1 cellular context compared by ENCODE assay signal in the genomic region with DNA sequence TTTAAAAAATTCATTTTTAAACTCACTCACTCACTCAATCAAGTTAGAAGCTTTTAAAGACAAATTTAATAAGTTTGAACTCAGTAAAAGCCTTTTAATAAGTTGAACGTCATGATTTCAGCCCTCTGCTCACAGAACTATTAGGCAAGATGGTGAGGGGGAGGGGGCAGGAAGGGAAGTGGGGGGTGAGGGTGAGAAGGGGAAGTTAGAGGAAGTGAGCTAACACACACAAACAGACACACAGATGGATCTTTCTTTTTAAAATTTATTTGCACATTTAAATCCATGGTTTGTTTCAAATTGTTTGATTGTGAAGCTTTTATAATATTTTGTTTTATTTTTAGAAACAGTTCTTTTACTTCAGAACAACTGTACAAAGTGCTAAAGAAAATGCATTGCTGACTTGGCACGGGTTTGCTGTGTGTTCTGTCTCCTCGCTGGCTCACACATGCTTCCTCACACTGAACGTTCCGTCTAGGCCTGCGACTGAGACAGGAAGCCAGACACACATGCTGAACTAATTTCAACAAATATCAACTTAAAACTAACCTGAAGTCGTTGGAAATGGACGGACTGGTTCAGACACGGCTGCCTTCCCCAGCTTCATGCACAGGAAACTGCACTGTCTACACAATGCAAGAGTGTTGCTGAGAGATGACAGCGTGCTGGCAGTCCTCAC.
A peak's percentile ranks its signal among the peaks of the same experiment; 100 is the strongest.
TF ChIP-seq lines count a peak whose summit lies in the region.

No MANE protein-coding gene starts in this region.

TF ChIP-seq in K562, 482 proteins besides CTCF, POLR2A, EP300 and RAD21 (continued from another document):
- TF ChIP-seq SPI1 (IDR thresholded peaks at IDR 0.05; ENCODE audit: borderline replicate concordance, low read depth, low read length) (peak; percentile 53; the same call in 1 of the 2 replicates), CHD2 (IDR thresholded peaks at IDR 0.05; ENCODE audit: low read depth, low read length) (no peak), SRSF7 (optimal IDR thresholded peaks at IDR 0.05; ENCODE audit: low read depth, low read length) (no peak), MTF1 (CRISPR knock-in tag; IDR thresholded peaks at IDR 0.05; ENCODE audit: borderline replicate concordance) (no peak), SMARCA4 (IDR thresholded peaks at IDR 0.05) (no peak), PTTG1 (tag; IDR thresholded peaks at IDR 0.05; ENCODE audit: low read depth) (no peak), ARID2 (IDR thresholded peaks at IDR 0.05) (no peak), RCOR1 (IDR thresholded peaks at IDR 0.05; ENCODE audit: borderline replicate concordance in 1 of 2, low read depth in 2 of 2, low read length in 2 of 2) (no peak), ARHGAP35 (IDR thresholded peaks at IDR 0.05; ENCODE audit: partially characterized antibody) (no peak), L3MBTL2 (IDR thresholded peaks at IDR 0.05) (peak; percentile 45; the same call in 1 of the 2 replicates), TRIM24 (IDR thresholded peaks at IDR 0.05) (no peak), ZFX (CRISPR knock-in tag; IDR thresholded peaks at IDR 0.05) (no peak), RFX1 (IDR thresholded peaks at IDR 0.05) (no peak), BACH1 (tag; IDR thresholded peaks at IDR 0.05) (no peak), ILF3 (IDR thresholded peaks at IDR 0.05; ENCODE audit: borderline replicate concordance) (no peak), LARP7 (IDR thresholded peaks at IDR 0.05) (no peak), ESRRA (IDR thresholded peaks at IDR 0.05; ENCODE audit: borderline replicate concordance, low read depth) (no peak), HCFC1 (IDR thresholded peaks at IDR 0.05; ENCODE audit: low read depth, low read length) (no peak), NR3C1 (CRISPR knock-in tag; IDR thresholded peaks at IDR 0.05) (no peak), PRMT5 (CRISPR knock-in tag; IDR thresholded peaks at IDR 0.05) (no peak), CREM (IDR thresholded peaks at IDR 0.05; ENCODE audit: low read depth) (0 out of 2 replicates have a peak, but pooled peaks have one; percentile 5), HNRNPL (IDR thresholded peaks at IDR 0.05; ENCODE audit: low read depth, low read length) (no peak), TCF7 (IDR thresholded peaks at IDR 0.05; ENCODE audit: borderline replicate concordance) (no peak), HDGF (IDR thresholded peaks at IDR 0.05) (no peak), ZNF76 (CRISPR knock-in tag; IDR thresholded peaks at IDR 0.05; ENCODE audit: borderline replicate concordance) (no peak), ETV6 (IDR thresholded peaks at IDR 0.05; ENCODE audit: borderline replicate concordance in 1 of 2, low read depth in 2 of 2, low read length in 1 of 2) (peak in 1 of 2 experiments; percentile 19; a peak in 1 of 4 replicates), ETV6 (CRISPR knock-in tag; IDR thresholded peaks at IDR 0.05; ENCODE audit: borderline replicate concordance) (no peak), ZNF347 (CRISPR knock-in tag; IDR thresholded peaks at IDR 0.05; ENCODE audit: low read depth) (no peak), SREBF2 (CRISPR knock-in tag; IDR thresholded peaks at IDR 0.05) (no peak), PHTF2 (CRISPR knock-in tag; IDR thresholded peaks at IDR 0.05) (no peak), PHF21A (IDR thresholded peaks at IDR 0.05; ENCODE audit: borderline replicate concordance, low read depth) (no peak), CEBPG (CRISPR knock-in tag; IDR thresholded peaks at IDR 0.05) (no peak), CEBPG (tag; conservative IDR thresholded peaks at IDR 0.05 in 1 of 2, IDR thresholded peaks at IDR 0.05 in 1 of 2) (no peak), CBX5 (IDR thresholded peaks at IDR 0.05; ENCODE audit: borderline replicate concordance, low read depth) (no peak), ZNF282 (CRISPR knock-in tag; IDR thresholded peaks at IDR 0.05) (no peak)
- TF ChIP-seq, protein P1, sequence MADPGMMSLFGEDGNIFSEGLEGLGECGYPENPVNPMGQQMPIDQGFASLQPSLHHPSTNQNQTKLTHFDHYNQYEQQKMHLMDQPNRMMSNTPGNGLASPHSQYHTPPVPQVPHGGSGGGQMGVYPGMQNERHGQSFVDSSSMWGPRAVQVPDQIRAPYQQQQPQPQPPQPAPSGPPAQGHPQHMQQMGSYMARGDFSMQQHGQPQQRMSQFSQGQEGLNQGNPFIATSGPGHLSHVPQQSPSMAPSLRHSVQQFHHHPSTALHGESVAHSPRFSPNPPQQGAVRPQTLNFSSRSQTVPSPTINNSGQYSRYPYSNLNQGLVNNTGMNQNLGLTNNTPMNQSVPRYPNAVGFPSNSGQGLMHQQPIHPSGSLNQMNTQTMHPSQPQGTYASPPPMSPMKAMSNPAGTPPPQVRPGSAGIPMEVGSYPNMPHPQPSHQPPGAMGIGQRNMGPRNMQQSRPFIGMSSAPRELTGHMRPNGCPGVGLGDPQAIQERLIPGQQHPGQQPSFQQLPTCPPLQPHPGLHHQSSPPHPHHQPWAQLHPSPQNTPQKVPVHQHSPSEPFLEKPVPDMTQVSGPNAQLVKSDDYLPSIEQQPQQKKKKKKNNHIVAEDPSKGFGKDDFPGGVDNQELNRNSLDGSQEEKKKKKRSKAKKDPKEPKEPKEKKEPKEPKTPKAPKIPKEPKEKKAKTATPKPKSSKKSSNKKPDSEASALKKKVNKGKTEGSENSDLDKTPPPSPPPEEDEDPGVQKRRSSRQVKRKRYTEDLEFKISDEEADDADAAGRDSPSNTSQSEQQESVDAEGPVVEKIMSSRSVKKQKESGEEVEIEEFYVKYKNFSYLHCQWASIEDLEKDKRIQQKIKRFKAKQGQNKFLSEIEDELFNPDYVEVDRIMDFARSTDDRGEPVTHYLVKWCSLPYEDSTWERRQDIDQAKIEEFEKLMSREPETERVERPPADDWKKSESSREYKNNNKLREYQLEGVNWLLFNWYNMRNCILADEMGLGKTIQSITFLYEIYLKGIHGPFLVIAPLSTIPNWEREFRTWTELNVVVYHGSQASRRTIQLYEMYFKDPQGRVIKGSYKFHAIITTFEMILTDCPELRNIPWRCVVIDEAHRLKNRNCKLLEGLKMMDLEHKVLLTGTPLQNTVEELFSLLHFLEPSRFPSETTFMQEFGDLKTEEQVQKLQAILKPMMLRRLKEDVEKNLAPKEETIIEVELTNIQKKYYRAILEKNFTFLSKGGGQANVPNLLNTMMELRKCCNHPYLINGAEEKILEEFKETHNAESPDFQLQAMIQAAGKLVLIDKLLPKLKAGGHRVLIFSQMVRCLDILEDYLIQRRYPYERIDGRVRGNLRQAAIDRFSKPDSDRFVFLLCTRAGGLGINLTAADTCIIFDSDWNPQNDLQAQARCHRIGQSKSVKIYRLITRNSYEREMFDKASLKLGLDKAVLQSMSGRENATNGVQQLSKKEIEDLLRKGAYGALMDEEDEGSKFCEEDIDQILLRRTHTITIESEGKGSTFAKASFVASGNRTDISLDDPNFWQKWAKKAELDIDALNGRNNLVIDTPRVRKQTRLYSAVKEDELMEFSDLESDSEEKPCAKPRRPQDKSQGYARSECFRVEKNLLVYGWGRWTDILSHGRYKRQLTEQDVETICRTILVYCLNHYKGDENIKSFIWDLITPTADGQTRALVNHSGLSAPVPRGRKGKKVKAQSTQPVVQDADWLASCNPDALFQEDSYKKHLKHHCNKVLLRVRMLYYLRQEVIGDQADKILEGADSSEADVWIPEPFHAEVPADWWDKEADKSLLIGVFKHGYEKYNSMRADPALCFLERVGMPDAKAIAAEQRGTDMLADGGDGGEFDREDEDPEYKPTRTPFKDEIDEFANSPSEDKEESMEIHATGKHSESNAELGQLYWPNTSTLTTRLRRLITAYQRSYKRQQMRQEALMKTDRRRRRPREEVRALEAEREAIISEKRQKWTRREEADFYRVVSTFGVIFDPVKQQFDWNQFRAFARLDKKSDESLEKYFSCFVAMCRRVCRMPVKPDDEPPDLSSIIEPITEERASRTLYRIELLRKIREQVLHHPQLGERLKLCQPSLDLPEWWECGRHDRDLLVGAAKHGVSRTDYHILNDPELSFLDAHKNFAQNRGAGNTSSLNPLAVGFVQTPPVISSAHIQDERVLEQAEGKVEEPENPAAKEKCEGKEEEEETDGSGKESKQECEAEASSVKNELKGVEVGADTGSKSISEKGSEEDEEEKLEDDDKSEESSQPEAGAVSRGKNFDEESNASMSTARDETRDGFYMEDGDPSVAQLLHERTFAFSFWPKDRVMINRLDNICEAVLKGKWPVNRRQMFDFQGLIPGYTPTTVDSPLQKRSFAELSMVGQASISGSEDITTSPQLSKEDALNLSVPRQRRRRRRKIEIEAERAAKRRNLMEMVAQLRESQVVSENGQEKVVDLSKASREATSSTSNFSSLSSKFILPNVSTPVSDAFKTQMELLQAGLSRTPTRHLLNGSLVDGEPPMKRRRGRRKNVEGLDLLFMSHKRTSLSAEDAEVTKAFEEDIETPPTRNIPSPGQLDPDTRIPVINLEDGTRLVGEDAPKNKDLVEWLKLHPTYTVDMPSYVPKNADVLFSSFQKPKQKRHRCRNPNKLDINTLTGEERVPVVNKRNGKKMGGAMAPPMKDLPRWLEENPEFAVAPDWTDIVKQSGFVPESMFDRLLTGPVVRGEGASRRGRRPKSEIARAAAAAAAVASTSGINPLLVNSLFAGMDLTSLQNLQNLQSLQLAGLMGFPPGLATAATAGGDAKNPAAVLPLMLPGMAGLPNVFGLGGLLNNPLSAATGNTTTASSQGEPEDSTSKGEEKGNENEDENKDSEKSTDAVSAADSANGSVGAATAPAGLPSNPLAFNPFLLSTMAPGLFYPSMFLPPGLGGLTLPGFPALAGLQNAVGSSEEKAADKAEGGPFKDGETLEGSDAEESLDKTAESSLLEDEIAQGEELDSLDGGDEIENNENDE (IDR thresholded peaks at IDR 0.05; ENCODE audit: low read depth, low read length): no peak
- TF ChIP-seq, protein P2, sequence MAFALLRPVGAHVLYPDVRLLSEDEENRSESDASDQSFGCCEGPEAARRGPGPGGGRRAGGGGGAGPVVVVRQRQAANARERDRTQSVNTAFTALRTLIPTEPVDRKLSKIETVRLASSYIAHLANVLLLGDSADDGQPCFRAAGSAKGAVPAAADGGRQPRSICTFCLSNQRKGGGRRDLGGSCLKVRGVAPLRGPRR (CRISPR knock-in tag; IDR thresholded peaks at IDR 0.05): no peak
- TF ChIP-seq, protein P3, sequence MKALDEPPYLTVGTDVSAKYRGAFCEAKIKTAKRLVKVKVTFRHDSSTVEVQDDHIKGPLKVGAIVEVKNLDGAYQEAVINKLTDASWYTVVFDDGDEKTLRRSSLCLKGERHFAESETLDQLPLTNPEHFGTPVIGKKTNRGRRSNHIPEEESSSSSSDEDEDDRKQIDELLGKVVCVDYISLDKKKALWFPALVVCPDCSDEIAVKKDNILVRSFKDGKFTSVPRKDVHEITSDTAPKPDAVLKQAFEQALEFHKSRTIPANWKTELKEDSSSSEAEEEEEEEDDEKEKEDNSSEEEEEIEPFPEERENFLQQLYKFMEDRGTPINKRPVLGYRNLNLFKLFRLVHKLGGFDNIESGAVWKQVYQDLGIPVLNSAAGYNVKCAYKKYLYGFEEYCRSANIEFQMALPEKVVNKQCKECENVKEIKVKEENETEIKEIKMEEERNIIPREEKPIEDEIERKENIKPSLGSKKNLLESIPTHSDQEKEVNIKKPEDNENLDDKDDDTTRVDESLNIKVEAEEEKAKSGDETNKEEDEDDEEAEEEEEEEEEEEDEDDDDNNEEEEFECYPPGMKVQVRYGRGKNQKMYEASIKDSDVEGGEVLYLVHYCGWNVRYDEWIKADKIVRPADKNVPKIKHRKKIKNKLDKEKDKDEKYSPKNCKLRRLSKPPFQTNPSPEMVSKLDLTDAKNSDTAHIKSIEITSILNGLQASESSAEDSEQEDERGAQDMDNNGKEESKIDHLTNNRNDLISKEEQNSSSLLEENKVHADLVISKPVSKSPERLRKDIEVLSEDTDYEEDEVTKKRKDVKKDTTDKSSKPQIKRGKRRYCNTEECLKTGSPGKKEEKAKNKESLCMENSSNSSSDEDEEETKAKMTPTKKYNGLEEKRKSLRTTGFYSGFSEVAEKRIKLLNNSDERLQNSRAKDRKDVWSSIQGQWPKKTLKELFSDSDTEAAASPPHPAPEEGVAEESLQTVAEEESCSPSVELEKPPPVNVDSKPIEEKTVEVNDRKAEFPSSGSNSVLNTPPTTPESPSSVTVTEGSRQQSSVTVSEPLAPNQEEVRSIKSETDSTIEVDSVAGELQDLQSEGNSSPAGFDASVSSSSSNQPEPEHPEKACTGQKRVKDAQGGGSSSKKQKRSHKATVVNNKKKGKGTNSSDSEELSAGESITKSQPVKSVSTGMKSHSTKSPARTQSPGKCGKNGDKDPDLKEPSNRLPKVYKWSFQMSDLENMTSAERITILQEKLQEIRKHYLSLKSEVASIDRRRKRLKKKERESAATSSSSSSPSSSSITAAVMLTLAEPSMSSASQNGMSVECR (CRISPR knock-in tag; IDR thresholded peaks at IDR 0.05): no peak
- TF ChIP-seq, protein P4, sequence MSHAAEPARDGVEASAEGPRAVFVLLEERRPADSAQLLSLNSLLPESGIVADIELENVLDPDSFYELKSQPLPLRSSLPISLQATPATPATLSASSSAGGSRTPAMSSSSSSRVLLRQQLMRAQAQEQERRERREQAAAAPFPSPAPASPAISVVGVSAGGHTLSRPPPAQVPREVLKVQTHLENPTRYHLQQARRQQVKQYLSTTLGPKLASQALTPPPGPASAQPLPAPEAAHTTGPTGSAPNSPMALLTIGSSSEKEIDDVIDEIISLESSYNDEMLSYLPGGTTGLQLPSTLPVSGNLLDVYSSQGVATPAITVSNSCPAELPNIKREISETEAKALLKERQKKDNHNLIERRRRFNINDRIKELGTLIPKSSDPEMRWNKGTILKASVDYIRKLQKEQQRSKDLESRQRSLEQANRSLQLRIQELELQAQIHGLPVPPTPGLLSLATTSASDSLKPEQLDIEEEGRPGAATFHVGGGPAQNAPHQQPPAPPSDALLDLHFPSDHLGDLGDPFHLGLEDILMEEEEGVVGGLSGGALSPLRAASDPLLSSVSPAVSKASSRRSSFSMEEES (CRISPR knock-in tag; IDR thresholded peaks at IDR 0.05): no peak
- TF ChIP-seq, protein P5, sequence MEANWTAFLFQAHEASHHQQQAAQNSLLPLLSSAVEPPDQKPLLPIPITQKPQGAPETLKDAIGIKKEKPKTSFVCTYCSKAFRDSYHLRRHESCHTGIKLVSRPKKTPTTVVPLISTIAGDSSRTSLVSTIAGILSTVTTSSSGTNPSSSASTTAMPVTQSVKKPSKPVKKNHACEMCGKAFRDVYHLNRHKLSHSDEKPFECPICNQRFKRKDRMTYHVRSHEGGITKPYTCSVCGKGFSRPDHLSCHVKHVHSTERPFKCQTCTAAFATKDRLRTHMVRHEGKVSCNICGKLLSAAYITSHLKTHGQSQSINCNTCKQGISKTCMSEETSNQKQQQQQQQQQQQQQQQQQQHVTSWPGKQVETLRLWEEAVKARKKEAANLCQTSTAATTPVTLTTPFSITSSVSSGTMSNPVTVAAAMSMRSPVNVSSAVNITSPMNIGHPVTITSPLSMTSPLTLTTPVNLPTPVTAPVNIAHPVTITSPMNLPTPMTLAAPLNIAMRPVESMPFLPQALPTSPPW (CRISPR knock-in tag; IDR thresholded peaks at IDR 0.05): peak; percentile 45; the same call in 1 of the 2 replicates
